In the genomic region with DNA sequence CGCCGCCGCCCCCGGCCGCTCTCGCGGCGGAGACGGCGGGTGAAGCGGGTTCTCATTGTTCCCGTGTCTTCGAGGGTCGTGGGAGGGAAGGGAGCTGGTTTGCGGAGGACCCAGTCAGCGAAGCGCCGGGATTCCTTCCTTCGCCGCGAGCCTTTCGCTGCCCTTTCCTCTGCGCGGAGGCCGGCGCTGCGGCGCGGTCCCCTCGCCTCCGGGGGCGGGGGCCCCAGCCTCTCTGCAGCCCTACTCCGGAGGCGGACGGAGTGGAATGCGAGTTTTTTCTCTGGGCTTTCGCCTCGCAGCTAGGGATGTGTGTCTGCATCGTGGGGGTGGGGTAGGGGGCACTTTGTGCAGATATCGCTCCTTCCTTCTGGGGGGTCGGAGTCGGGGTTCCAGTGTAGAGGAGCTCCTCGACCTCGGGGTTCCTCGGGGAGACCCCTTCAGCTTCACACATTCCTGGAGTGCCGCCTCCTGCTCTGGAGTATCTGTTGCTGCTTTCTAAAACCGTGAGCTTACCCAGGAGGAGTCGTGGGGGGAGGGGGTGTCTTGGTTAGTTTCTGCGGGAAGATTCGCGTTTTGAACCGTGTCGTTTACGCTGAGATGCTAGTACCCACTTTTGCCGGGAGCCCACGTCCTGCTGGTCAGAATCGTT, we compare ENCODE assay signal across 8 cellular contexts. TPM values are rescaled to one million over a fixed set of nuclear protein-coding genes. Genes with fewer than 3 reads are reported as not detected.
DNase-seq lines count a peak whose midpoint lies in the region; ATAC-seq and TF ChIP-seq lines count a peak whose summit lies in the region.

No MANE protein-coding gene starts in this region.

- TF ChIP-seq POLR2A in GM18505 (IDR thresholded peaks at IDR 0.05; ENCODE audit: borderline replicate concordance, extremely low read depth, insufficient read depth, insufficient read length) (no peak), adrenal gland (IDR thresholded peaks at IDR 0.05) (no peak)

- peak overlapping the region; percentile 87 for H3K4me2 ChIP-seq in OCI-LY7 (ENCODE audit: low read length)

- H3K79me2 ChIP-seq in OCI-LY7 (ENCODE audit: insufficient read depth, low read depth, low read length), result peaks cover 48% of the 10 kb centered on the region

- H3K9me3 ChIP-seq in AG04450 (ENCODE audit: control insufficient read depth, insufficient read depth, low read length) (no peaks in the 10 kb centered on the region; the same call in 1 of the 2 replicates), OCI-LY7 (ENCODE audit: low read length) (no peaks in the 10 kb centered on the region), adrenal gland (replicated peaks in 1 of 3) (no peaks in the 10 kb centered on the region), right atrium auricular region (no peaks in the 10 kb centered on the region)

- intact Hi-C loops in OCI-LY7 (cut with micrococcal nuclease; ENCODE audit: unreplicated experiment), result loop anchor here (1.0 to 10.0 kb wide), 5 partner anchors 111 to 991 kb away; partner anchors contain the start of genes EDEM3, IVNS1ABP, SWT1 and TSEN15
- intact Hi-C loops in adrenal gland (cut with DNase I), result no loop called here
- intact Hi-C loops in posterior vena cava (cut with DNase I), result no loop called here

- no peak for TF ChIP-seq CTCF in AG04450 (IDR thresholded peaks at IDR 0.05; ENCODE audit: low read depth, low read length)
- TF ChIP-seq CTCF in OCI-LY7 (conservative IDR thresholded peaks at IDR 0.05; ENCODE audit: low read length), result no peak
- no peak for TF ChIP-seq CTCF in adrenal gland (IDR thresholded peaks at IDR 0.05)
- no peak for TF ChIP-seq CTCF in right atrium auricular region (IDR thresholded peaks at IDR 0.05)

- H4K20me1 ChIP-seq in OCI-LY7 (ENCODE audit: insufficient read depth, low read length), result peaks cover 31% of the 10 kb centered on the region

- ATAC-seq in GM18505 (IDR thresholded peaks at IDR 0.05; ENCODE audit: unreplicated experiment) (peak; percentile 36), HG03066 (IDR thresholded peaks at IDR 0.05; ENCODE audit: low read depth, unreplicated experiment) (peak; percentile 40)

- H3K4me1 ChIP-seq in OCI-LY7 (ENCODE audit: insufficient read depth, low read length, poor library complexity, severe bottlenecking) (peaks cover 11% of the 10 kb centered on the region), adrenal gland (replicated peaks in 1 of 2) (peaks cover 18 to 31% of the 10 kb centered on the region in 2 donors), right atrium auricular region (peaks cover 0 to 28% of the 10 kb centered on the region in 2 donors)

- H3K36me3 ChIP-seq in OCI-LY7 (ENCODE audit: insufficient read depth, low read length), result no peaks in the 10 kb centered on the region
- no peaks in the 10 kb centered on the region for H3K36me3 ChIP-seq in adrenal gland (replicated peaks in 1 of 2)
- H3K36me3 ChIP-seq in right atrium auricular region, result no peaks in the 10 kb centered on the region

- WGBS in adrenal gland, 4 donors, result 0 to 1% (median 0%) methylated on average over 9 to 57 of the region's 57 CpGs

- BruUV-seq in OCI-LY7 (replicated peaks; lab: Mats Ljungman, UMichigan), result no TSS peak

- H3K27me3 ChIP-seq in AG04450 (ENCODE audit: control insufficient read depth, insufficient read depth, low read length) (no peaks in the 10 kb centered on the region), adrenal gland (no peaks in the 10 kb centered on the region), right atrium auricular region (no peaks in the 10 kb centered on the region)

- peak overlapping the region; percentile 74 for H2AFZ ChIP-seq in OCI-LY7 (ENCODE audit: low read length)

- no peak for DNase-seq in AG04450 (ENCODE audit: low read depth, low spot score)
- DNase-seq in OCI-LY7 (ENCODE audit: low spot score), result peak; percentile 48
- DNase-seq in adrenal gland, result peak; percentile 27 to 62 (median 38)
- DNase-seq in right atrium auricular region (ENCODE audit: low spot score), result no peak
- peak; percentile 16 for DNase-seq in renal cortical epithelial cell (ENCODE audit: low read depth)
- DNase-seq in posterior vena cava (ENCODE audit: low spot score), result no peak

- POLR2A ChIA-PET in AG04450 (lab: Yijun Ruan, JAX) (interaction anchor here (0.7 kb wide), 1 partner anchor 65 kb away, joined by 8 read pairs; no protein-coding TSS in a partner anchor), OCI-LY7 (lab: Charles Lee) (interaction anchor here (0.6 to 2.8 kb wide), 15 partner anchors 11 to 775 kb away, joined by 3 to 12 read pairs (median 3); partner anchors contain the start of gene IVNS1ABP)

- no peaks in the 10 kb centered on the region for H3K9me2 ChIP-seq in OCI-LY7 (ENCODE audit: insufficient read depth, low read length)

- CTCF ChIA-PET in AG04450 (lab: Charles Lee) (interaction anchor here (0.5 to 2.3 kb wide), 11 partner anchors 9 to 1000 kb away, joined by 3 to 8 read pairs (median 7); partner anchors contain the start of gene IVNS1ABP), OCI-LY7 (lab: Charles Lee; ENCODE audit: unreplicated experiment) (interaction anchor here (0.6 to 1.8 kb wide), 3 partner anchors 10 to 244 kb away, joined by 5 to 8 read pairs (median 5); no protein-coding TSS in a partner anchor)

- H3K27ac ChIP-seq in AG04450 (ENCODE audit: low read depth, low read length), result peak overlapping the region; percentile 4
- H3K27ac ChIP-seq in OCI-LY7 (ENCODE audit: low read depth, low read length, poor library complexity, severe bottlenecking), result no peak overlapping the region
- H3K27ac ChIP-seq in adrenal gland, result peak overlapping the region; percentile 70 to 89 (median 86)
- H3K27ac ChIP-seq in right atrium auricular region, result peak overlapping the region; percentile 90 to 96

- H3K4me3 ChIP-seq in AG04450 (ENCODE audit: low read depth, low read length) (peak overlapping the region; percentile 82), OCI-LY7 (ENCODE audit: low read depth, low read length, poor library complexity, severe bottlenecking) (peak overlapping the region; percentile 87), adrenal gland (peak overlapping the region; percentile 51 to 84 (median 70)), right atrium auricular region (peak overlapping the region; percentile 94 to 95)

RNA-seq across cellular contexts. Expression of gene RNF2, which starts 0.6 kb away (rescaled TPM):
- polyA plus RNA-seq in AG04450 (2011; rRNA removed), result 38.4 and 49.4 TPM in 2 replicates
- polyA minus RNA-seq in AG04450 (2011; rRNA and poly(A)+ RNA removed), result 37.9 and 60.2 TPM in 2 replicates
- total RNA-seq in OCI-LY7 (2014; rRNA removed; shearing (Covaris generic)), result 17.5 and 17.8 TPM in 2 replicates
- total RNA-seq in OCI-LY7 (2022), result 20.7 and 24.7 TPM in 2 replicates
- total RNA-seq in adrenal gland, result 10 to 100 TPM in 7 of 8 donors, 1 to 10 TPM in 1; 9.4 to 23.5 (median 18.0) TPM
- 10 to 100 TPM in 1 of 3 donors, 1 to 10 TPM in 2; 3.5 to 31.3 (median 3.5) TPM for polyA plus RNA-seq in adrenal gland
- total RNA-seq in right atrium auricular region, result 10 to 100 TPM; 12.6 to 14.1 TPM
- 31.3 and 80.4 TPM in 2 replicates for total RNA-seq in renal cortical epithelial cell
- 10 to 100 TPM; 15.3 to 15.4 TPM for total RNA-seq in posterior vena cava

Comparison
In these comparisons a context has a peak if more than half of its experiments do, and no peak if none do; other contexts are left out.
1. DNase-seq: peak in OCI-LY7 (single experiment), adrenal gland (7 of 7) and renal cortical epithelial cell (single experiment); none in AG04450 (single experiment), right atrium auricular region (single experiment) and posterior vena cava (single experiment).
2. Peak in every context shown above with its lines, with median percentiles within 50 percentile points of each other: H3K4me3 ChIP-seq.